Comparison of ENCODE assay signal across 17 cellular contexts in genomic region chr2:74735009-74735408, GRCh38.
DNase-seq lines count a peak whose midpoint lies in the region; ATAC-seq, FAIRE-seq and TF ChIP-seq lines count a peak whose summit lies in the region.
"Had no signal": no experiment of that assay in that cellular context is flagged by ENCODE, and none has a peak within 500 bp of the region (broad histone marks: within the 10 kb centered on the region; RNA-seq: fewer than 3 reads in every experiment).

No MANE protein-coding gene starts in this region.

- no peak for ATAC-seq in stimulated activated naive B cell treated with anti-CD40 and anti-IgM and Interleukin-4, amounts not matched to agents 10 μg/mL and 1 μg/mL and 100 μg/mL, for 72 hours (replicated peaks)
- ATAC-seq: activated T-cell treated with anti-CD3 and anti-CD28 coated beads, Interleukin-2, amount 50 U/mL, for 4 hours; T-cell had no signal

- H3K4me3 ChIP-seq in Loucy (ENCODE audit: low read length, poor library complexity, severe bottlenecking) = peak overlapping the region; percentile 38
- H3K4me3 ChIP-seq in endothelial cell of umbilical vein (replicated peaks in 1 of 3; ENCODE audit: insufficient read depth in 1 of 3, low read depth in 1 of 3, low read length in 3 of 3) = no peak overlapping the region
- no peak overlapping the region for H3K4me3 ChIP-seq in neural progenitor cell
- H3K4me3 ChIP-seq: breast epithelium had no signal

- peak overlapping the region; percentile 97 for H3K27ac Mint-ChIP-seq in neural progenitor cell
- H3K27ac Mint-ChIP-seq in stimulated activated naive B cell treated with anti-CD40 and anti-IgM and Interleukin-4, amounts not matched to agents 10 μg/mL and 1 μg/mL and 100 μg/mL, for 72 hours = no peak overlapping the region
- H3K27ac Mint-ChIP-seq: activated CD4-positive, alpha-beta memory T cell treated with anti-CD3 and anti-CD28 coated beads, Interleukin-2, amount 10 ng/mL, durations not matched to agents 7 days and 5 days; activated naive CD8-positive, alpha-beta T cell; nephron progenitor cell; T-cell had no signal

- H3K9me3 ChIP-seq in Loucy (ENCODE audit: insufficient read depth, low read depth, low read length) (0 out of 2 replicates have a peak, but pooled peaks cover 3% of the 10 kb centered on the region), endothelial cell of umbilical vein (replicated peaks; ENCODE audit: control insufficient read depth, insufficient read depth, low read length) (no peaks in the 10 kb centered on the region), neural progenitor cell (ENCODE audit: low read depth) (peaks cover 12% of the 10 kb centered on the region)
- H3K9me3 ChIP-seq: breast epithelium had no signal

- H3K79me2 ChIP-seq in Loucy (ENCODE audit: insufficient read depth, low read length) = no peaks in the 10 kb centered on the region
- H3K79me2 ChIP-seq in endothelial cell of umbilical vein (ENCODE audit: control insufficient read depth, insufficient read depth, low read length) = no peaks in the 10 kb centered on the region
- no peaks in the 10 kb centered on the region for H3K79me2 ChIP-seq in neural progenitor cell (ENCODE audit: low read depth)

- no peak overlapping the region for H3K4me3 Mint-ChIP-seq in neural progenitor cell
- no peak overlapping the region for H3K4me3 Mint-ChIP-seq in stimulated activated naive B cell treated with anti-CD40 and anti-IgM and Interleukin-4, amounts not matched to agents 10 μg/mL and 1 μg/mL and 100 μg/mL, for 72 hours
- H3K4me3 Mint-ChIP-seq: activated CD4-positive, alpha-beta memory T cell treated with anti-CD3 and anti-CD28 coated beads, Interleukin-2, amount 10 ng/mL, durations not matched to agents 7 days and 5 days; activated naive CD8-positive, alpha-beta T cell; activated T-cell treated with anti-CD3 and anti-CD28 coated beads, Interleukin-2, amount 50 U/mL, for 4 hours; nephron progenitor cell; T-cell had no signal

- peak overlapping the region; percentile 61 for H3K4me2 ChIP-seq in Loucy (ENCODE audit: low read depth, low read length, poor library complexity, severe bottlenecking)
- peak overlapping the region; percentile 42 for H3K4me2 ChIP-seq in endothelial cell of umbilical vein (ENCODE audit: insufficient read depth, low read length)
- peak overlapping the region; percentile 57 for H3K4me2 ChIP-seq in neural progenitor cell

- no peaks in the 10 kb centered on the region for H4K20me1 ChIP-seq in Loucy (ENCODE audit: insufficient read depth, low read length, poor library complexity, severe bottlenecking)
- no peaks in the 10 kb centered on the region for H4K20me1 ChIP-seq in endothelial cell of umbilical vein (replicated peaks; ENCODE audit: control insufficient read depth, extremely low read depth, insufficient read depth, low read length)
- H4K20me1 ChIP-seq in neural progenitor cell (ENCODE audit: low read depth) = no peaks in the 10 kb centered on the region

- dilution Hi-C loops in endothelial cell of umbilical vein (cut with MboI; ENCODE audit: extremely low pct_ligation_motif_present, low sequenced_read_pairs) = no loop called here

- BruUV-seq in endothelial cell of umbilical vein (replicated peaks; lab: Mats Ljungman, UMichigan) = no TSS peak

- FAIRE-seq in endothelial cell of umbilical vein (lab: Jason Lieb, UNC) = peak; percentile 62

- H3K9me2 ChIP-seq in Loucy (replicated peaks; ENCODE audit: low read depth, low read length) = no peaks in the 10 kb centered on the region

- H2AFZ ChIP-seq in Loucy (ENCODE audit: low read length) = peak overlapping the region; percentile 38; the same call in 1 of the 2 replicates
- H2AFZ ChIP-seq in endothelial cell of umbilical vein (ENCODE audit: low read depth, low read length) = peak overlapping the region; percentile 53
- H2AFZ ChIP-seq in neural progenitor cell (replicated peaks) = no peak overlapping the region

- peaks cover 29% of the 10 kb centered on the region for H3K9me3 Mint-ChIP-seq in neural progenitor cell
- peaks cover 7% of the 10 kb centered on the region in 2 donors for H3K9me3 Mint-ChIP-seq in stimulated activated naive B cell treated with anti-CD40 and anti-IgM and Interleukin-4, amounts not matched to agents 10 μg/mL and 1 μg/mL and 100 μg/mL, for 72 hours

- H3K9ac ChIP-seq in Loucy (ENCODE audit: low read depth, low read length, poor library complexity, severe bottlenecking) (no peak overlapping the region), endothelial cell of umbilical vein (replicated peaks; ENCODE audit: extremely low read depth, insufficient read depth, low read length) (peak overlapping the region; percentile 37), neural progenitor cell (no peak overlapping the region)

- CTCF ChIA-PET in endothelial cell of umbilical vein (lab: Charles Lee) = interaction anchor here (0.6 to 1.6 kb wide), 5 partner anchors 17 to 160 kb away, joined by 3 to 4 read pairs (median 3); no protein-coding TSS in a partner anchor

- H3K36me3 ChIP-seq in Loucy (ENCODE audit: insufficient read depth, low read length) (no peaks in the 10 kb centered on the region), endothelial cell of umbilical vein (ENCODE audit: control insufficient read depth in 2 of 2, extremely low read depth in 1 of 2, insufficient read depth in 2 of 2, low read length in 2 of 2) (no peaks in the 10 kb centered on the region), neural progenitor cell (no peaks in the 10 kb centered on the region)
- H3K36me3 ChIP-seq: breast epithelium had no signal

- POLR2A ChIA-PET in endothelial cell of umbilical vein (lab: Charles Lee) = no interaction called here

- DNase-seq in NCI-H146 (lab: John Stamatoyannopoulos, UW) = peak; percentile 45
- no peak for DNase-seq in NCI-H146 treated with DMSO at 0.1 percent for 48 hours (lab: John Stamatoyannopoulos, UW; ENCODE audit: unreplicated experiment)
- peak; percentile 46 for DNase-seq in endothelial cell of umbilical vein (ENCODE audit: low read depth, low spot score)
- no peak for DNase-seq in neural progenitor cell (ENCODE audit: low spot score)
- DNase-seq in amniotic stem cell (lab: John Stamatoyannopoulos, UW) = no peak
- DNase-seq in stimulated activated naive B cell treated with anti-CD40 and anti-IgM and Interleukin-4, amounts not matched to agents 10 μg/mL and 1 μg/mL and 100 μg/mL, for 72 hours = no peak
- no peak for DNase-seq in foreskin melanocyte
- DNase-seq: ACHN; activated CD4-positive, alpha-beta memory T cell treated with anti-CD3 and anti-CD28 coated beads, Interleukin-2, amount 10 ng/mL, durations not matched to agents 7 days and 5 days; activated T-cell treated with anti-CD3 and anti-CD28 coated beads, Interleukin-2, amount 50 U/mL, for 4 hours; kidney glomerular epithelial cell; nephron progenitor cell; NK-92 treated with Interleukin-12 subunit alpha and Interleukin-12 subunit beta, amount 100 ng/mL, for 24 hours; T-cell had no signal

- H3K9me1 ChIP-seq in endothelial cell of umbilical vein (replicated peaks; ENCODE audit: control insufficient read depth, extremely low read depth, insufficient read depth, low read length) = no peaks in the 10 kb centered on the region

- H3K27me3 ChIP-seq in Loucy (ENCODE audit: insufficient read depth, low read length, poor library complexity, severe bottlenecking) (no peaks in the 10 kb centered on the region), endothelial cell of umbilical vein (ENCODE audit: control insufficient read depth in 2 of 2, insufficient read depth in 2 of 2, low read length in 2 of 2) (peaks cover 0 to 5% of the 10 kb centered on the region in 2 experiments), neural progenitor cell (no peaks in the 10 kb centered on the region)
- H3K27me3 ChIP-seq: breast epithelium had no signal

- no peak for TF ChIP-seq POLR2A in endothelial cell of umbilical vein (IDR thresholded peaks at IDR 0.05; ENCODE audit: low read depth, low read length)

- H3K27me3 Mint-ChIP-seq in neural progenitor cell (ENCODE audit: insufficient read depth, low read depth) = peaks cover 1% of the 10 kb centered on the region
- H3K27me3 Mint-ChIP-seq in stimulated activated naive B cell treated with anti-CD40 and anti-IgM and Interleukin-4, amounts not matched to agents 10 μg/mL and 1 μg/mL and 100 μg/mL, for 72 hours = peaks cover 14 to 18% of the 10 kb centered on the region in 2 donors

- TF ChIP-seq CTCF in Loucy (conservative IDR thresholded peaks at IDR 0.05; ENCODE audit: low read length) (no peak), endothelial cell of umbilical vein (IDR thresholded peaks at IDR 0.05; ENCODE audit: extremely low read depth in 1 of 2, insufficient read depth in 1 of 2, low read depth in 1 of 2, low read length in 2 of 2) (no peak), neural progenitor cell (IDR thresholded peaks at IDR 0.05) (no peak)

- peaks cover 25% of the 10 kb centered on the region for H3K4me1 ChIP-seq in Loucy (ENCODE audit: insufficient read depth, low read length, poor library complexity, severe bottlenecking)
- peaks cover 10% of the 10 kb centered on the region for H3K4me1 ChIP-seq in endothelial cell of umbilical vein (ENCODE audit: control insufficient read depth, extremely low read depth, insufficient read depth, low read length)
- peaks cover 28% of the 10 kb centered on the region for H3K4me1 ChIP-seq in neural progenitor cell
- H3K4me1 ChIP-seq: breast epithelium had no signal

- peaks cover 5% of the 10 kb centered on the region for H3K36me3 Mint-ChIP-seq in neural progenitor cell
- peaks cover 3 to 11% of the 10 kb centered on the region in 2 donors for H3K36me3 Mint-ChIP-seq in stimulated activated naive B cell treated with anti-CD40 and anti-IgM and Interleukin-4, amounts not matched to agents 10 μg/mL and 1 μg/mL and 100 μg/mL, for 72 hours

- no peaks in the 10 kb centered on the region; the same call in 1 of the 2 replicates for H3F3A ChIP-seq in Loucy (ENCODE audit: low read depth)
- peaks cover 24% of the 10 kb centered on the region for H3F3A ChIP-seq in neural progenitor cell (ENCODE audit: low read depth)

- intact Hi-C loops in endothelial cell of umbilical vein (cut with micrococcal nuclease) = loop anchor here (2.0 kb wide), 1 partner anchor 18 kb away; no protein-coding TSS in a partner anchor

- peaks cover 23% of the 10 kb centered on the region for H3K4me1 Mint-ChIP-seq in neural progenitor cell
- H3K4me1 Mint-ChIP-seq in stimulated activated naive B cell treated with anti-CD40 and anti-IgM and Interleukin-4, amounts not matched to agents 10 μg/mL and 1 μg/mL and 100 μg/mL, for 72 hours = no peaks in the 10 kb centered on the region
- H3K4me1 Mint-ChIP-seq: nephron progenitor cell had no signal

- H3K27ac ChIP-seq in endothelial cell of umbilical vein (ENCODE audit: insufficient read depth, low read depth, low read length) (peak overlapping the region; percentile 56), neural progenitor cell (peak overlapping the region; percentile 83)
- H3K27ac ChIP-seq: breast epithelium had no signal

TF ChIP-seq in endothelial cell of umbilical vein, 7 proteins besides CTCF, POLR2A, EP300 and RAD21:
- TF ChIP-seq POLR2AphosphoS5 (IDR thresholded peaks at IDR 0.05; ENCODE audit: insufficient read depth, low read depth, low read length) = no peak
- no peak for TF ChIP-seq MYC (IDR thresholded peaks at IDR 0.05; ENCODE audit: low read depth, low read length)
- peak; percentile 46 for TF ChIP-seq FOS (IDR thresholded peaks at IDR 0.05; ENCODE audit: borderline replicate concordance, insufficient read depth, low read length)

Comparison
In these comparisons a context has a peak if more than half of its experiments do, and no peak if none do; other contexts are left out.
1. DNase-seq: peak in NCI-H146 (single experiment) and endothelial cell of umbilical vein (single experiment); none in NCI-H146 treated with DMSO at 0.1 percent for 48 hours (single experiment), neural progenitor cell (single experiment), amniotic stem cell (single experiment), stimulated activated naive B cell treated with anti-CD40 and anti-IgM and Interleukin-4, amounts not matched to agents 10 μg/mL and 1 μg/mL and 100 μg/mL, for 72 hours (single experiment) and foreskin melanocyte (single experiment).
2. Peak in every context shown above with its lines, with median percentiles within 50 percentile points of each other: H3K4me2 ChIP-seq.